In genomic region chr4:21864686-21865085, GRCh38 we compare ENCODE assay signal across 2 cellular contexts.
"Had no signal": no experiment of that assay in that cellular context is flagged by ENCODE, and none has a peak within 500 bp of the region (broad histone marks: within the 10 kb centered on the region; RNA-seq: fewer than 3 reads in every experiment).

No MANE protein-coding gene starts in this region.

- DNase-seq: GDM1, GF-D8 had no signal
